Comparison of ENCODE assay signal across 9 cellular contexts in the genomic region with DNA sequence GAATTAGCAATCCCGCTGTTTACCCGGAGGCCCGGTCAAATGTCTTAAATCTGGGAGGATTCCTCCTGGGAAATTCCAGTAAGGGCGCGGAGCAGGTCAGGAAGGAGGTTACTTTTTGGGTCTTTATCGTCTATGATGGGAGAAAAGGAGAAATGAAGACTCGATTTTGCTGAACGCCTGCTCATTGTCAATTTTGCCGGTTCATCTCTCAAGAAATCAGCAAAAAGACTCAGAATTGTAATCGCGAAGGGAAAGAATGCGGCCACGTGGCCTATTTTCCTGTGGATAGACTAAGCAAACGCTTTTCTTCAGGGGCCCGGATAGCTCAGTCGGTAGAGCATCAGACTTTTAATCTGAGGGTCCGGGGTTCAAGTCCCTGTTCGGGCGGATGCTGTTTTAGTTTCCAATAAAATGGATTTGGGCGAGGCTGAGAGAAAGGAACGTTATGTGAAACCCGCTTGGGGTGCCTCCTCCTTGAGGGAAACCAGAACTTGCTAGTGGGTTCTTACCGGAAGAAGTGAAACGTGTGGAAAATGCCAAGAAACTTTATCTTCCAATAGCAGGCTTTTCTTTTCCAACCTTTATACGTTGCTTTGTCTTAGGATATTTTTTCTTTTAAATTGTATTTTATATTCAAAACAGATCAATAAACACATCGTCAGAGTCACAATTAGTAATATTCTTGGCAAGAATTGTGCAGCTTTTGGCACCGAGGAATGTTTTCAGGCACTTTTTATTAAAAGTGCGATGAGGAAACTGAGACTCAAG. TPM values are rescaled to one million over a fixed set of nuclear protein-coding genes. Genes with fewer than 3 reads are reported as not detected.
DNase-seq lines count a peak whose midpoint lies in the region; ATAC-seq and TF ChIP-seq lines count a peak whose summit lies in the region.
"Had no signal": no experiment of that assay in that cellular context is flagged by ENCODE, and none has a peak within 500 bp of the region (broad histone marks: within the 10 kb centered on the region; RNA-seq: fewer than 3 reads in every experiment).

No MANE protein-coding gene starts in this region.

- H3K27ac ChIP-seq in CD4-positive, CD25-positive, alpha-beta regulatory T cell (ENCODE audit: insufficient read depth, low read length, poor library complexity, severe bottlenecking): no peak overlapping the region
- H3K27ac ChIP-seq in epithelial cell of prostate: peak overlapping the region; percentile 61
- H3K27ac ChIP-seq in naive thymus-derived CD4-positive, alpha-beta T cell (ENCODE audit: low read depth, low read length): no peak overlapping the region

- H3K27ac Mint-ChIP-seq in CD4-positive, CD25-positive, alpha-beta regulatory T cell: peak overlapping the region; percentile 42 to 90 (median 62)
- peak overlapping the region; percentile 87 for H3K27ac Mint-ChIP-seq in HFFc6
- H3K27ac Mint-ChIP-seq in naive thymus-derived CD4-positive, alpha-beta T cell: peak overlapping the region; percentile 24 to 87 (median 79)

- H3K36me3 ChIP-seq in CD4-positive, CD25-positive, alpha-beta regulatory T cell (ENCODE audit: control insufficient read depth, insufficient read depth, low read length): no peaks in the 10 kb centered on the region
- H3K36me3 ChIP-seq in naive thymus-derived CD4-positive, alpha-beta T cell (ENCODE audit: control insufficient read depth in 2 of 3, insufficient read depth in 3 of 3, low read length in 3 of 3): peaks cover 0 to 4% (median 0%) of the 10 kb centered on the region in 3 experiments

- H3K27me3 Mint-ChIP-seq in CD4-positive, CD25-positive, alpha-beta regulatory T cell: peaks cover 73% of the 10 kb centered on the region
- H3K27me3 Mint-ChIP-seq in HFFc6 (ENCODE audit: insufficient read depth): peaks cover 12% of the 10 kb centered on the region
- H3K27me3 Mint-ChIP-seq in naive thymus-derived CD4-positive, alpha-beta T cell: peaks cover 0 to 38% (median 0%) of the 10 kb centered on the region in 5 donors

- H3K9me3 Mint-ChIP-seq in CD4-positive, CD25-positive, alpha-beta regulatory T cell: peaks cover 0 to 6% (median 2%) of the 10 kb centered on the region in 7 donors
- H3K9me3 Mint-ChIP-seq in HFFc6: peaks cover 3% of the 10 kb centered on the region; the same call in 1 of the 2 replicates
- peaks cover 0 to 11% (median 0%) of the 10 kb centered on the region in 11 donors for H3K9me3 Mint-ChIP-seq in naive thymus-derived CD4-positive, alpha-beta T cell

- H3K36me3 Mint-ChIP-seq in CD4-positive, CD25-positive, alpha-beta regulatory T cell: peaks cover 3% of the 10 kb centered on the region
- H3K36me3 Mint-ChIP-seq in HFFc6 (ENCODE audit: low read depth): no peaks in the 10 kb centered on the region
- peaks cover 0 to 5% (median 0%) of the 10 kb centered on the region in 5 donors for H3K36me3 Mint-ChIP-seq in naive thymus-derived CD4-positive, alpha-beta T cell

- intact Hi-C loops in naive thymus-derived CD4-positive, alpha-beta T cell (cut with micrococcal nuclease): loop anchor here in 1 of 2 donors (10.0 kb wide), 1 partner anchor 381 kb away; the partner anchor contains the start of gene DTX4

- H3K4me1 ChIP-seq in CD4-positive, CD25-positive, alpha-beta regulatory T cell (ENCODE audit: control insufficient read depth, insufficient read depth, low read length, poor library complexity, severe bottlenecking): peaks cover 25% of the 10 kb centered on the region
- peaks cover 26% of the 10 kb centered on the region in 2 donors for H3K4me1 ChIP-seq in naive thymus-derived CD4-positive, alpha-beta T cell (ENCODE audit: control insufficient read depth in 2 of 2, insufficient read depth in 2 of 2, low read length in 2 of 2)

- H3K27me3 ChIP-seq in CD4-positive, CD25-positive, alpha-beta regulatory T cell (ENCODE audit: control insufficient read depth, insufficient read depth, low read length): peaks cover 6% of the 10 kb centered on the region
- H3K27me3 ChIP-seq in naive thymus-derived CD4-positive, alpha-beta T cell (ENCODE audit: control insufficient read depth in 2 of 2, insufficient read depth in 2 of 2, low read length in 2 of 2): no peaks in the 10 kb centered on the region

- ATAC-seq in CD4-positive, CD25-positive, alpha-beta regulatory T cell (ENCODE audit: low read depth in 2 of 2): no peak
- ATAC-seq in naive thymus-derived CD4-positive, alpha-beta T cell: no peak
- peak; percentile 61 for ATAC-seq in stimulated activated naive CD8-positive, alpha-beta T cell treated with anti-CD3 and anti-CD28 coated beads, Interleukin-15, Interleukin-2, amounts not matched to agents 100 U/mL and 50 U/mL, for 24 hours
- no peak for ATAC-seq in HG02981 (IDR thresholded peaks at IDR 0.05; ENCODE audit: unreplicated experiment)

- H3K9me3 ChIP-seq in CD4-positive, CD25-positive, alpha-beta regulatory T cell (ENCODE audit: control insufficient read depth in 2 of 2, low read length in 2 of 2): no peaks in the 10 kb centered on the region
- H3K9me3 ChIP-seq in naive thymus-derived CD4-positive, alpha-beta T cell (ENCODE audit: control insufficient read depth in 2 of 3, low read length in 3 of 3): no peaks in the 10 kb centered on the region

- CTCF ChIA-PET in naive thymus-derived CD4-positive, alpha-beta T cell (lab: Charles Lee): interaction anchor here (1.1 kb wide), 1 partner anchor 10 kb away, joined by 4 read pairs; no protein-coding TSS in a partner anchor

- TF ChIP-seq CTCF in HFFc6 (IDR thresholded peaks at IDR 0.05): no peak

- H3K4me3 Mint-ChIP-seq in CD4-positive, CD25-positive, alpha-beta regulatory T cell: peak overlapping the region; percentile 76 to 84 (median 81)
- H3K4me3 Mint-ChIP-seq in HFFc6: peak overlapping the region; percentile 93
- peak overlapping the region; percentile 54 to 91 (median 76) for H3K4me3 Mint-ChIP-seq in naive thymus-derived CD4-positive, alpha-beta T cell

- H3K4me1 Mint-ChIP-seq in CD4-positive, CD25-positive, alpha-beta regulatory T cell: peaks cover 26 to 56% (median 41%) of the 10 kb centered on the region in 4 donors
- peaks cover 52% of the 10 kb centered on the region for H3K4me1 Mint-ChIP-seq in HFFc6 (ENCODE audit: low read depth)
- H3K4me1 Mint-ChIP-seq in naive thymus-derived CD4-positive, alpha-beta T cell: peaks cover 30 to 64% (median 60%) of the 10 kb centered on the region in 7 donors

- POLR2A ChIA-PET in naive thymus-derived CD4-positive, alpha-beta T cell (lab: Charles Lee): interaction anchor here (1.7 to 2.9 kb wide), 4 partner anchors 11 to 113 kb away, joined by 3 to 20 read pairs (median 10); partner anchors contain the start of genes OSBP and PATL1

- DNase-seq in CD4-positive, CD25-positive, alpha-beta regulatory T cell: peak in 2 of 3 donors; percentile 51 to 59
- DNase-seq in HFFc6 (peak; percentile 88), NCI-H82 treated with DMSO at 0.1 percent for 48 hours (lab: John Stamatoyannopoulos, UW; ENCODE audit: unreplicated experiment) (peak; percentile 51), epithelial cell of prostate (ENCODE audit: low read depth, low spot score) (no peak)
- DNase-seq in activated CD8-positive, alpha-beta memory T cell treated with anti-CD3 and anti-CD28 coated beads for 48 hours (ENCODE audit: low read depth in 2 of 3, low spot score in 2 of 3): peak; percentile 63 to 88 (median 78)
- peak in 8 of 9 donors; percentile 40 to 78 (median 56) for DNase-seq in naive thymus-derived CD4-positive, alpha-beta T cell
- peak; percentile 82 for DNase-seq in stimulated activated naive CD8-positive, alpha-beta T cell treated with anti-CD3 and anti-CD28 coated beads, Interleukin-15, Interleukin-2, amounts not matched to agents 100 U/mL and 50 U/mL, for 24 hours

- H3K4me3 ChIP-seq in CD4-positive, CD25-positive, alpha-beta regulatory T cell (ENCODE audit: low read depth, low read length): peak overlapping the region; percentile 64
- H3K4me3 ChIP-seq in naive thymus-derived CD4-positive, alpha-beta T cell (ENCODE audit: low read length): peak overlapping the region; percentile 39

RNA-seq across cellular contexts. Expression of gene OR4D9, which starts 45.0 kb away (rescaled TPM):
- not detected for total RNA-seq in CD4-positive, CD25-positive, alpha-beta regulatory T cell
- not detected for polyA plus RNA-seq in CD4-positive, CD25-positive, alpha-beta regulatory T cell
- not detected for total RNA-seq in HFFc6 (2021; fragmentation: NEBNext Ultra II Directional; extraction: Animal tissue kit (Norgen Biotek cat#: 25700))
- total RNA-seq in naive thymus-derived CD4-positive, alpha-beta T cell: not detected
- polyA plus RNA-seq in naive thymus-derived CD4-positive, alpha-beta T cell: not detected
- total RNA-seq: T-helper 1 cell treated with Interleukin-12 subunit alpha and Interleukin-12 subunit beta and Interleukin-4 antibody, amounts not matched to agents 30 ng/mL and 1 ng/mL, for 36 hours had no signal

RNA-seq across cellular contexts. Expression of gene OR4D11, which starts 52.9 kb away (rescaled TPM):
- not detected for total RNA-seq in CD4-positive, CD25-positive, alpha-beta regulatory T cell
- polyA plus RNA-seq in CD4-positive, CD25-positive, alpha-beta regulatory T cell: not detected
- total RNA-seq in HFFc6 (2021; fragmentation: NEBNext Ultra II Directional; extraction: Animal tissue kit (Norgen Biotek cat#: 25700)): not detected
- total RNA-seq in naive thymus-derived CD4-positive, alpha-beta T cell: not detected
- polyA plus RNA-seq in naive thymus-derived CD4-positive, alpha-beta T cell: not detected
- total RNA-seq: T-helper 1 cell treated with Interleukin-12 subunit alpha and Interleukin-12 subunit beta and Interleukin-4 antibody, amounts not matched to agents 30 ng/mL and 1 ng/mL, for 36 hours had no signal

RNA-seq across cellular contexts. Expression of gene OSBP, which starts 59.3 kb away (rescaled TPM):
- 50.9 TPM for total RNA-seq in CD4-positive, CD25-positive, alpha-beta regulatory T cell
- polyA plus RNA-seq in CD4-positive, CD25-positive, alpha-beta regulatory T cell: 10 to 100 TPM; 23.9 to 30.9 (median 27.3) TPM
- 10 to 100 TPM; 39.0 to 45.6 (median 42.9) TPM for total RNA-seq in HFFc6 (2021; fragmentation: NEBNext Ultra II Directional; extraction: Animal tissue kit (Norgen Biotek cat#: 25700))
- total RNA-seq in naive thymus-derived CD4-positive, alpha-beta T cell: 10 to 100 TPM; 39.8 to 57.6 (median 52.4) TPM
- polyA plus RNA-seq in naive thymus-derived CD4-positive, alpha-beta T cell: 10 to 100 TPM; 21.0 to 34.5 TPM
